In genomic region chr1:224897501-224897900, GRCh38 we compare ENCODE assay signal across 27 cellular contexts.
"Had no signal": no experiment of that assay in that cellular context is flagged by ENCODE, and none has a peak within 500 bp of the region (broad histone marks: within the 10 kb centered on the region; RNA-seq: fewer than 3 reads in every experiment).

No MANE protein-coding gene starts in this region.

- ATAC-seq: gastroesophageal sphincter; left ventricle myocardium superior; lower lobe of right lung; natural killer cell treated with Interleukin-12 subunit alpha and Interleukin-12 subunit beta and Interleukin-15 and Interleukin-18, amount 100 ng/mL, for 72 hours; pancreas; sciatic nerve; stimulated activated effector memory CD8-positive, alpha-beta T cell treated with anti-CD3 and anti-CD28 coated beads, Interleukin-12 subunit alpha, Interleukin-12 subunit beta, amount 100 ng/mL, for 72 hours; stimulated activated naive CD8-positive, alpha-beta T cell treated with anti-CD3 and anti-CD28 coated beads, Interleukin-15, Interleukin-2, amounts not matched to agents 100 U/mL and 50 U/mL, for 24 hours had no signal

- H3K4me3 ChIP-seq: colonic mucosa, gastroesophageal sphincter, lower lobe of right lung, pancreas, right atrium auricular region, thoracic aorta, tibial nerve, upper lobe of left lung had no signal

- H3K4me3 Mint-ChIP-seq: central memory CD8-positive, alpha-beta T cell; dendritic cell treated with granulocyte-macrophage colony-stimulating factor and Interleukin-4, amounts not matched to agents 40 ng/mL and 50 ng/mL, for 4 days; endodermal cell; memory B cell; naive B cell; natural killer cell treated with Interleukin-12 subunit alpha and Interleukin-12 subunit beta and Interleukin-15 and Interleukin-18, amount 100 ng/mL, for 72 hours; neural crest cell; stimulated activated effector memory CD8-positive, alpha-beta T cell treated with anti-CD3 and anti-CD28 coated beads, Interleukin-12 subunit alpha, Interleukin-12 subunit beta, amount 100 ng/mL, for 72 hours had no signal

- H3K4me1 Mint-ChIP-seq: central memory CD8-positive, alpha-beta T cell; endodermal cell; memory B cell; naive B cell; neural crest cell; stimulated activated effector memory CD8-positive, alpha-beta T cell treated with anti-CD3 and anti-CD28 coated beads, Interleukin-12 subunit alpha, Interleukin-12 subunit beta, amount 100 ng/mL, for 72 hours had no signal

- H3K36me3 Mint-ChIP-seq: memory B cell; naive B cell; natural killer cell treated with Interleukin-12 subunit alpha and Interleukin-12 subunit beta and Interleukin-15 and Interleukin-18, amount 100 ng/mL, for 72 hours; stimulated activated effector memory CD8-positive, alpha-beta T cell treated with anti-CD3 and anti-CD28 coated beads, Interleukin-12 subunit alpha, Interleukin-12 subunit beta, amount 100 ng/mL, for 72 hours had no signal

- H3K27ac ChIP-seq: colonic mucosa, gastroesophageal sphincter, lower lobe of right lung, neutrophil, pancreas, right atrium auricular region, thoracic aorta, tibial nerve, upper lobe of left lung had no signal

- H3K27me3 Mint-ChIP-seq: dendritic cell treated with granulocyte-macrophage colony-stimulating factor and Interleukin-4, amounts not matched to agents 40 ng/mL and 50 ng/mL, for 4 days; progenitor cell of endocrine pancreas had no signal

- H3K36me3 ChIP-seq: colonic mucosa, gastroesophageal sphincter, lower lobe of right lung, neutrophil, pancreas, right atrium auricular region, thoracic aorta, tibial nerve, upper lobe of left lung had no signal

- DNase-seq: colonic mucosa; effector CD8-positive, alpha-beta T cell; endodermal cell; erythroblast; glutamatergic neuron; hypothalamus; left ventricle myocardium superior; lower lobe of right lung; naive B cell; pancreas; stimulated activated CD4-positive, alpha-beta T cell treated with anti-CD3 and anti-CD28 coated beads, Interleukin-2, amount 100 ng/mL, for 24 hours; stimulated activated CD4-positive, alpha-beta T cell treated with anti-CD3 and anti-CD28 coated beads, Interleukin-4, amount 100 ng/mL, for 24 hours; stimulated activated naive CD8-positive, alpha-beta T cell treated with anti-CD3 and anti-CD28 coated beads, Interleukin-15, Interleukin-2, amounts not matched to agents 100 U/mL and 50 U/mL, for 24 hours; upper lobe of left lung had no signal

- H3K27me3 ChIP-seq: colonic mucosa, gastroesophageal sphincter, pancreas, right atrium auricular region, tibial nerve, upper lobe of left lung had no signal

- H3K4me1 ChIP-seq: colonic mucosa, gastroesophageal sphincter, lower lobe of right lung, pancreas, right atrium auricular region, tibial nerve, upper lobe of left lung had no signal

- H3K9me3 ChIP-seq: colonic mucosa, gastroesophageal sphincter, neutrophil, pancreas, right atrium auricular region, thoracic aorta, tibial nerve had no signal

- H3K27ac Mint-ChIP-seq: dendritic cell treated with granulocyte-macrophage colony-stimulating factor and Interleukin-4, amounts not matched to agents 40 ng/mL and 50 ng/mL, for 4 days; endodermal cell; memory B cell; naive B cell; natural killer cell treated with Interleukin-12 subunit alpha and Interleukin-12 subunit beta and Interleukin-15 and Interleukin-18, amount 100 ng/mL, for 72 hours; progenitor cell of endocrine pancreas; stimulated activated effector memory CD8-positive, alpha-beta T cell treated with anti-CD3 and anti-CD28 coated beads, Interleukin-12 subunit alpha, Interleukin-12 subunit beta, amount 100 ng/mL, for 72 hours had no signal
